In genomic region chr15:55992769-55993110, GRCh38 we compare ENCODE assay signal across 8 cellular contexts. TPM values are rescaled to one million over a fixed set of nuclear protein-coding genes. Genes with fewer than 3 reads are reported as not detected.
A peak's percentile ranks its signal among the peaks of the same experiment; 100 is the strongest.
DNase-seq lines count a peak whose midpoint lies in the region; ATAC-seq, FAIRE-seq and TF ChIP-seq lines count a peak whose summit lies in the region.

No MANE protein-coding gene starts in this region.

- peak overlapping the region; percentile 47 for H3K23ac ChIP-seq in IMR-90 (ENCODE audit: low read depth, low read length)

- no peak overlapping the region for H2BK20ac ChIP-seq in IMR-90 (ENCODE audit: low read depth, low read length)

- H2AK5ac ChIP-seq in IMR-90 (ENCODE audit: low read depth, low read length): no peak overlapping the region

- H3K4me3 ChIP-seq in A549: peak overlapping the region; percentile 73
- H3K4me3 ChIP-seq in IMR-90 (ENCODE audit: insufficient read depth, low read depth, low read length): peak overlapping the region; percentile 86
- H3K4me3 ChIP-seq in choroid plexus epithelial cell (ENCODE audit: low read depth, low read length): peak overlapping the region; percentile 92
- H3K4me3 ChIP-seq in muscle layer of colon (ENCODE audit: low read depth in 1 of 2, low read length in 2 of 2): peak overlapping the region; percentile 67 to 73

- H3K18ac ChIP-seq in IMR-90 (ENCODE audit: low read depth, low read length): peak overlapping the region; percentile 57

- H4K91ac ChIP-seq in IMR-90 (ENCODE audit: insufficient read depth, low read depth, low read length): no peak overlapping the region

- peak overlapping the region; percentile 77 for H2AK9ac ChIP-seq in IMR-90 (replicated peaks; ENCODE audit: low read depth, low read length, poor library complexity)

- peaks cover 4% of the 10 kb centered on the region; the same call in 1 of the 2 replicates for H4K20me1 ChIP-seq in IMR-90 (ENCODE audit: insufficient read depth, low read length)

- peak overlapping the region; percentile 95 for H2AFZ ChIP-seq in IMR-90 (replicated peaks; ENCODE audit: low read length, poor library complexity)

- H2BK5ac ChIP-seq in IMR-90 (ENCODE audit: low read depth, low read length, poor library complexity, severe bottlenecking): peak overlapping the region; percentile 92

- intact Hi-C loops in IMR-90 (cut with micrococcal nuclease): loop anchor here (2.0 to 5.0 kb wide), 7 partner anchors 14 to 435 kb away; partner anchors contain the start of gene TEX9

- TF ChIP-seq POLR2A in A549 (IDR thresholded peaks at IDR 0.05; ENCODE audit: low read length): no peak
- TF ChIP-seq POLR2A in IMR-90 (IDR thresholded peaks at IDR 0.05; ENCODE audit: low read depth, low read length): no peak

- H3K36me3 ChIP-seq in IMR-90 (ENCODE audit: control insufficient read depth, insufficient read depth, low read length) (no peaks in the 10 kb centered on the region), muscle layer of colon (ENCODE audit: insufficient read depth, low read length) (no peaks in the 10 kb centered on the region)

- no peak for DNase-seq in A549 (ENCODE audit: low read depth in 1 of 2, low spot score in 1 of 2)
- DNase-seq in IMR-90: peak; percentile 70
- DNase-seq in choroid plexus epithelial cell (ENCODE audit: low read depth): peak; percentile 73
- no peak for DNase-seq in OCI-M1 (lab: John Stamatoyannopoulos, UW)
- no peak for DNase-seq in SW 1271 (lab: John Stamatoyannopoulos, UW)
- no peak for DNase-seq in stimulated activated CD8-positive, alpha-beta memory T cell treated with anti-CD3 and anti-CD28 coated beads, Interleukin-4, amount 100 ng/mL, for 48 hours

- peak overlapping the region; percentile 59 for H3K56ac ChIP-seq in IMR-90 (ENCODE audit: extremely low read depth, insufficient read depth, low read length)

- H3K9me3 ChIP-seq in A549 (no peaks in the 10 kb centered on the region), IMR-90 (ENCODE audit: control insufficient read depth, insufficient read depth, low read length) (no peaks in the 10 kb centered on the region), muscle layer of colon (ENCODE audit: low read length) (no peaks in the 10 kb centered on the region)

- peak overlapping the region; percentile 58; the same call in 1 of the 2 replicates for H3K4ac ChIP-seq in IMR-90 (ENCODE audit: low read depth, low read length)

- peak overlapping the region; percentile 84 for H3K9ac ChIP-seq in IMR-90 (ENCODE audit: low read depth, low read length)
- peak overlapping the region; percentile 73 for H3K9ac ChIP-seq in muscle layer of colon (ENCODE audit: low read length)

- H3K27ac ChIP-seq in A549 (peak overlapping the region; percentile 92 to 94), IMR-90 (ENCODE audit: insufficient read depth, low read length) (peak overlapping the region; percentile 96), muscle layer of colon (ENCODE audit: low read depth, low read length) (peak overlapping the region; percentile 83)

- H4K5ac ChIP-seq in IMR-90 (ENCODE audit: low read depth, low read length): no peak overlapping the region

- H3K4me2 ChIP-seq in A549 (peak overlapping the region; percentile 92), IMR-90 (ENCODE audit: low read depth, low read length) (peak overlapping the region; percentile 94; the same call in 1 of the 2 replicates)

- no peak for TF ChIP-seq RAD21 in A549 (conservative IDR thresholded peaks at IDR 0.05 in 1 of 2, IDR thresholded peaks at IDR 0.05 in 1 of 2)
- no peak for TF ChIP-seq RAD21 in IMR-90 (IDR thresholded peaks at IDR 0.05; ENCODE audit: low read length)

- no peaks in the 10 kb centered on the region for H3K27me3 ChIP-seq in IMR-90 (ENCODE audit: control insufficient read depth, insufficient read depth, low read length)
- no peaks in the 10 kb centered on the region for H3K27me3 ChIP-seq in muscle layer of colon (ENCODE audit: control insufficient read depth in 1 of 2, insufficient read depth in 2 of 2, low read length in 2 of 2)

- dilution Hi-C loops in IMR-90 (cut with HindIII; ENCODE audit: low sequenced_read_pairs, unreplicated experiment): no loop called here

- peak overlapping the region; percentile 51 for H3K14ac ChIP-seq in IMR-90 (replicated peaks; ENCODE audit: low read depth, low read length)

- H3K9me1 ChIP-seq in IMR-90 (ENCODE audit: insufficient read depth, low read length): peaks cover 8% of the 10 kb centered on the region

- ATAC-seq in A549 (no peak), IMR-90 (ENCODE audit: low read depth) (no peak), HG02798 (IDR thresholded peaks at IDR 0.05; ENCODE audit: poor library complexity, unreplicated experiment) (no peak)

- WGBS in A549 (ENCODE audit: missing lambda C conversion rate): 7% methylated on average over 9 of the region's 9 CpGs
- 0% methylated on average over 5 of the region's 9 CpGs; no CpG with 5 or more reads in 1 of the 2 experiments for WGBS in IMR-90 (ENCODE audit: extremely low coverage in 2 of 2, insufficient read length in 1 of 2), 2 experiments

- no peak for TF ChIP-seq EP300 in A549 (IDR thresholded peaks at IDR 0.05)

- no peak for TF ChIP-seq CTCF in A549 (IDR thresholded peaks at IDR 0.05)
- no peak for TF ChIP-seq CTCF in IMR-90 (conservative IDR thresholded peaks at IDR 0.05; ENCODE audit: low read depth, low read length)
- TF ChIP-seq CTCF in choroid plexus epithelial cell (conservative IDR thresholded peaks at IDR 0.05; ENCODE audit: low read depth, low read length): no peak

- H3K79me1 ChIP-seq in IMR-90 (ENCODE audit: low read depth in 1 of 2, low read length in 2 of 2): peaks cover 16 to 43% of the 10 kb centered on the region in 2 experiments

- peaks cover 30% of the 10 kb centered on the region for H3K4me1 ChIP-seq in A549
- peaks cover 4% of the 10 kb centered on the region for H3K4me1 ChIP-seq in IMR-90 (ENCODE audit: control insufficient read depth, insufficient read depth, low read length)
- peaks cover 17% of the 10 kb centered on the region for H3K4me1 ChIP-seq in muscle layer of colon (ENCODE audit: insufficient read depth, low read length)

- in situ Hi-C loops in IMR-90 (cut with MboI; ENCODE audit: low sequenced_read_pairs): no loop called here

- BruUV-seq in IMR-90 (replicated peaks; lab: Mats Ljungman, UMichigan): no TSS peak

- peak; percentile 85 for FAIRE-seq in A549 (lab: Jason Lieb, UNC)

- no peak overlapping the region; a peak in 1 of 4 replicates for H4K8ac ChIP-seq in IMR-90 (ENCODE audit: low read depth in 2 of 2, low read length in 2 of 2)

- POLR2A ChIA-PET in A549 (lab: Yijun Ruan, JAX): interaction anchor here (1.2 kb wide), 1 partner anchor 106 kb away, joined by 4 read pairs; no protein-coding TSS in a partner anchor
- POLR2A ChIA-PET in IMR-90 (lab: Charles Lee; ENCODE audit: unreplicated experiment): no interaction called here

- CTCF ChIA-PET in A549 (lab: Yijun Ruan, JAX) (interaction anchor here (0.6 to 7.0 kb wide), 19 partner anchors 7 to 344 kb away, joined by 3 to 68 read pairs (median 4); no protein-coding TSS in a partner anchor), IMR-90 (lab: Yijun Ruan, JAX) (interaction anchor here (1.0 kb wide), 1 partner anchor 9 kb away, joined by 3 read pairs; no protein-coding TSS in a partner anchor)

- no peak overlapping the region for H2BK15ac ChIP-seq in IMR-90 (ENCODE audit: low read depth, low read length)

- H2BK120ac ChIP-seq in IMR-90 (ENCODE audit: low read depth, low read length): no peak overlapping the region; the same call in 1 of the 2 replicates

TF ChIP-seq in A549, 52 proteins besides CTCF, POLR2A, EP300 and RAD21 (continues in another document):
- no peak for TF ChIP-seq KDM1A (IDR thresholded peaks at IDR 0.05; ENCODE audit: low read depth)

TF ChIP-seq in IMR-90, 13 proteins besides CTCF, POLR2A, EP300 and RAD21 (continues in another document):
- TF ChIP-seq RCOR1 (IDR thresholded peaks at IDR 0.05; ENCODE audit: insufficient replicate concordance, low read length): no peak
- TF ChIP-seq CHD1 (IDR thresholded peaks at IDR 0.05; ENCODE audit: low read depth, low read length): no peak
- no peak for TF ChIP-seq SMC3 (IDR thresholded peaks at IDR 0.05; ENCODE audit: low read depth, low read length)
- no peak for TF ChIP-seq FOS (IDR thresholded peaks at IDR 0.05; ENCODE audit: low read depth, low read length)
- TF ChIP-seq MAFK (IDR thresholded peaks at IDR 0.05; ENCODE audit: low read depth, low read length): no peak
- no peak for TF ChIP-seq USF2 (IDR thresholded peaks at IDR 0.05; ENCODE audit: low read depth, low read length)
- no peak for TF ChIP-seq NFE2L2 (IDR thresholded peaks at IDR 0.05; ENCODE audit: low read depth, low read length)
- no peak for TF ChIP-seq ELK1 (IDR thresholded peaks at IDR 0.05; ENCODE audit: borderline replicate concordance, low read depth, low read length)
- TF ChIP-seq MAZ (IDR thresholded peaks at IDR 0.05; ENCODE audit: borderline replicate concordance, low read depth, low read length): no peak
- TF ChIP-seq BHLHE40 (IDR thresholded peaks at IDR 0.05; ENCODE audit: low read depth, low read length): no peak
- no peak for TF ChIP-seq RFX5 (IDR thresholded peaks at IDR 0.05; ENCODE audit: low read depth, low read length)
- TF ChIP-seq CEBPB (IDR thresholded peaks at IDR 0.05; ENCODE audit: low read depth, low read length): no peak

RNA-seq across cellular contexts. Expression of gene NEDD4, which starts 0.7 kb away (rescaled TPM):
- polyA plus RNA-seq in A549 (2011; rRNA removed) (62.9 and 78.8 TPM in 2 replicates), A549 (2017; fragmentation: RNase III; extraction: RNeasy Plus Mini Kit Qiagen cat#74134 plus additional on column Dnase treatment) (50.3 to 56.4 TPM (median 52.7 TPM) in 3 replicates), IMR-90 (2012; rRNA removed) (24.6 and 27.4 TPM in 2 replicates)
- 17.2 and 19.2 TPM in 2 replicates for polyA plus RNA-seq in A549 (2012; cell fraction: cytosol; rRNA removed)
- polyA plus RNA-seq in A549 (2012; cell fraction: nucleus; rRNA removed): 12.6 and 19.9 TPM in 2 replicates
- polyA minus RNA-seq in A549 (2011; rRNA and poly(A)+ RNA removed): 41.5 and 47.6 TPM in 2 replicates
- total RNA-seq in IMR-90 (2012; rRNA removed): 80.7 and 106 TPM in 2 replicates
- 5.2 and 6.1 TPM in 2 replicates for polyA plus RNA-seq in IMR-90 (2012; cell fraction: cytosol; rRNA removed)
- 4.6 and 39.1 TPM in 2 replicates for polyA plus RNA-seq in IMR-90 (2012; cell fraction: nucleus; rRNA removed; ENCODE audit: low replicate concordance)

Comparison
In these comparisons a context has a peak if more than half of its experiments do, and no peak if none do; other contexts are left out.
1. DNase-seq: peak in IMR-90 (single experiment) and choroid plexus epithelial cell (single experiment); none in A549 (0 of 2), OCI-M1 (single experiment), SW 1271 (0 of 2) and stimulated activated CD8-positive, alpha-beta memory T cell treated with anti-CD3 and anti-CD28 coated beads, Interleukin-4, amount 100 ng/mL, for 48 hours (single experiment).
2. Peak in every context shown above with its lines, with median percentiles within 50 percentile points of each other: H3K27ac ChIP-seq and H3K4me3 ChIP-seq.